Comparison of ENCODE assay signal across 24 cellular contexts in genomic region chr5:23257656-23258055, GRCh38.
A peak's percentile ranks its signal among the peaks of the same experiment; 100 is the strongest.
DNase-seq lines count a peak whose midpoint lies in the region; FAIRE-seq and TF ChIP-seq lines count a peak whose summit lies in the region.
"Had no signal": no experiment of that assay in that cellular context is flagged by ENCODE, and none has a peak within 500 bp of the region (broad histone marks: within the 10 kb centered on the region; RNA-seq: fewer than 3 reads in every experiment).

No MANE protein-coding gene starts in this region.

- no peak for TF ChIP-seq POLR2A in stomach (IDR thresholded peaks at IDR 0.05)

- H3K27me3 ChIP-seq in bronchial epithelial cell (ENCODE audit: control insufficient read depth, insufficient read depth, low read length) (no peaks in the 10 kb centered on the region), tibial artery (no peaks in the 10 kb centered on the region), stomach (no peaks in the 10 kb centered on the region)
- H3K27me3 ChIP-seq: dorsolateral prefrontal cortex, left lung, neural progenitor cell, upper lobe of right lung had no signal

- H3K4me3 ChIP-seq in bronchial epithelial cell (ENCODE audit: low read depth, low read length) (no peak overlapping the region), tibial artery (no peak overlapping the region), stomach (no peak overlapping the region)
- H3K4me3 ChIP-seq: dorsolateral prefrontal cortex, left lung, neural progenitor cell, skin epidermis, upper lobe of right lung had no signal

- TF ChIP-seq EP300 in stomach (IDR thresholded peaks at IDR 0.05): no peak

- H3K36me3 ChIP-seq in bronchial epithelial cell (ENCODE audit: control insufficient read depth, insufficient read depth, low read length): no peaks in the 10 kb centered on the region
- no peaks in the 10 kb centered on the region for H3K36me3 ChIP-seq in tibial artery
- H3K36me3 ChIP-seq in stomach: no peaks in the 10 kb centered on the region
- H3K36me3 ChIP-seq: left lung, neural progenitor cell, upper lobe of right lung had no signal

- peak; percentile 25 for DNase-seq in HK-2 (ENCODE audit: unreplicated experiment)
- DNase-seq in NCI-H446 treated with DMSO at 0.1 percent for 48 hours (lab: John Stamatoyannopoulos, UW): peak; percentile 15
- peak; percentile 88 for DNase-seq in bronchial epithelial cell (ENCODE audit: low read depth)
- DNase-seq in kidney tubule cell (ENCODE audit: low spot score): peak; percentile 85
- DNase-seq in NCI-H345 (lab: John Stamatoyannopoulos, UW): no peak
- DNase-seq in SIG-M5 treated with dmso at 0.1 percent for 504 hours (lab: John Stamatoyannopoulos, UW; ENCODE audit: unreplicated experiment): no peak
- no peak for DNase-seq in tibial artery
- no peak for DNase-seq in stomach
- DNase-seq: activated CD4-positive, alpha-beta T cell treated with anti-CD3 and anti-CD28 coated beads for 36 hours; activated CD8-positive, alpha-beta T cell treated with anti-CD3 and anti-CD28 coated beads, Interleukin-2, amount 10 ng/mL, durations not matched to agents 7 days and 5 days; activated naive CD4-positive, alpha-beta T cell treated with anti-CD3 and anti-CD28 coated beads for 36 hours; C1 segment of cervical spinal cord; DMS79; dorsolateral prefrontal cortex; GDM1; KBM-7; left lung; mesendoderm; NCI-H1436; stimulated activated naive B cell treated with anti-CD40 and anti-IgM and Interleukin-4, amounts not matched to agents 10 μg/mL and 1 μg/mL and 100 μg/mL, for 72 hours; upper lobe of right lung had no signal

- intact Hi-C loops in tibial artery (cut with DNase I; ENCODE audit: low total_unique reads): no loop called here
- intact Hi-C loops in stomach (cut with DNase I; ENCODE audit: low total_unique reads): no loop called here

- H3K4me1 ChIP-seq in tibial artery: no peaks in the 10 kb centered on the region
- no peaks in the 10 kb centered on the region for H3K4me1 ChIP-seq in stomach
- H3K4me1 ChIP-seq: left lung, neural progenitor cell, parathyroid adenoma, upper lobe of right lung had no signal

- peak; percentile 32 for FAIRE-seq in bronchial epithelial cell (lab: Jason Lieb, UNC)

- no peak overlapping the region for H3K27ac ChIP-seq in tibial artery
- no peak overlapping the region for H3K27ac ChIP-seq in stomach
- H3K27ac ChIP-seq: dorsolateral prefrontal cortex, left lung, neural progenitor cell, parathyroid adenoma, skin epidermis, upper lobe of right lung had no signal

- TF ChIP-seq CTCF in bronchial epithelial cell (IDR thresholded peaks at IDR 0.05; ENCODE audit: insufficient read depth, low read length, severe bottlenecking) (no peak), tibial artery (IDR thresholded peaks at IDR 0.05) (no peak), stomach (IDR thresholded peaks at IDR 0.05) (no peak)

- H3K9me3 ChIP-seq in tibial artery (no peaks in the 10 kb centered on the region), stomach (no peaks in the 10 kb centered on the region)
- H3K9me3 ChIP-seq: upper lobe of right lung had no signal

Comparison
In these comparisons a context has a peak if more than half of its experiments do, and no peak if none do; other contexts are left out.
1. DNase-seq: peak in HK-2 (single experiment), NCI-H446 treated with DMSO at 0.1 percent for 48 hours (single experiment), bronchial epithelial cell (single experiment) and kidney tubule cell (single experiment); none in NCI-H345 (single experiment), SIG-M5 treated with dmso at 0.1 percent for 504 hours (single experiment), tibial artery (0 of 2) and stomach (single experiment).